In genomic region chr18:28778706-28779105, GRCh38 we compare ENCODE assay signal across 24 cellular contexts.
"Had no signal": no experiment of that assay in that cellular context is flagged by ENCODE, and none has a peak within 500 bp of the region (broad histone marks: within the 10 kb centered on the region; RNA-seq: fewer than 3 reads in every experiment).

No MANE protein-coding gene starts in this region.

- H3K4me1 Mint-ChIP-seq: stimulated activated naive CD8-positive, alpha-beta T cell treated with anti-CD3 and anti-CD28 coated beads, Interleukin-15, amount 100 ng/mL, for 72 hours had no signal

- H3K4me3 Mint-ChIP-seq: natural killer cell; stimulated activated naive CD8-positive, alpha-beta T cell treated with anti-CD3 and anti-CD28 coated beads, Interleukin-15, amount 100 ng/mL, for 72 hours had no signal

- H3K27ac Mint-ChIP-seq: natural killer cell; progenitor cell of endocrine pancreas; stimulated activated naive CD8-positive, alpha-beta T cell treated with anti-CD3 and anti-CD28 coated beads, Interleukin-15, amount 100 ng/mL, for 72 hours had no signal

- H3K36me3 ChIP-seq: esophagus muscularis mucosa, gastroesophageal sphincter, heart right ventricle, left lung, neutrophil, pancreas, right lobe of liver, suprapubic skin, transverse colon, upper lobe of right lung, uterus had no signal

- H3K9me3 Mint-ChIP-seq: stimulated activated naive CD8-positive, alpha-beta T cell treated with anti-CD3 and anti-CD28 coated beads, Interleukin-15, amount 100 ng/mL, for 72 hours had no signal

- H3K9me3 ChIP-seq: esophagus muscularis mucosa, gastroesophageal sphincter, neutrophil, pancreas, right lobe of liver, suprapubic skin, transverse colon, upper lobe of right lung, uterus had no signal

- DNase-seq: dermis blood vessel endothelial cell; effector memory CD4-positive, alpha-beta T cell; foreskin keratinocyte; heart right ventricle; hippocampal formation; left cardiac atrium; natural killer cell; right lobe of liver; small intestine; stimulated activated CD4-positive, alpha-beta T cell treated with anti-CD3 and anti-CD28 coated beads, Interleukin-15, amount 100 ng/mL, for 24 hours; stimulated activated CD4-positive, alpha-beta T cell treated with anti-CD3 and anti-CD28 coated beads, Interleukin-2, amount 100 ng/mL, for 48 hours; stimulated activated naive CD4-positive, alpha-beta T cell; stimulated activated naive CD8-positive, alpha-beta T cell treated with anti-CD3 and anti-CD28 coated beads, Interleukin-15, amount 100 ng/mL, for 72 hours; transverse colon; upper lobe of right lung; uterus had no signal

- H3K36me3 Mint-ChIP-seq: natural killer cell had no signal

- H3K27me3 Mint-ChIP-seq: progenitor cell of endocrine pancreas; stimulated activated naive CD8-positive, alpha-beta T cell treated with anti-CD3 and anti-CD28 coated beads, Interleukin-15, amount 100 ng/mL, for 72 hours had no signal

- H3K27ac ChIP-seq: coronary artery, esophagus muscularis mucosa, foreskin keratinocyte, gastroesophageal sphincter, heart right ventricle, left lung, neutrophil, pancreas, right lobe of liver, suprapubic skin, transverse colon, upper lobe of right lung, uterus had no signal

- H3K4me3 ChIP-seq: coronary artery, esophagus muscularis mucosa, gastroesophageal sphincter, heart right ventricle, left lung, pancreas, right lobe of liver, suprapubic skin, transverse colon, upper lobe of right lung, uterus had no signal

- H3K4me1 ChIP-seq: esophagus muscularis mucosa, foreskin keratinocyte, gastroesophageal sphincter, heart right ventricle, left lung, pancreas, right lobe of liver, suprapubic skin, transverse colon, upper lobe of right lung, uterus had no signal

- ATAC-seq: foreskin keratinocyte; gastroesophageal sphincter; heart right ventricle; left cardiac atrium; left lung; natural killer cell; pancreas; right lobe of liver; stimulated activated naive CD8-positive, alpha-beta T cell treated with anti-CD3 and anti-CD28 coated beads, Interleukin-15, amount 100 ng/mL, for 72 hours; upper lobe of right lung had no signal

- H3K27me3 ChIP-seq: esophagus muscularis mucosa, foreskin keratinocyte, gastroesophageal sphincter, heart right ventricle, left lung, neutrophil, pancreas, right lobe of liver, suprapubic skin, transverse colon, upper lobe of right lung, uterus had no signal
